ENCODE assay signal across 2 cellular contexts in genomic region chr2:30656079-30656478, GRCh38.
TF ChIP-seq lines count a peak whose summit lies in the region.

No MANE protein-coding gene starts in this region.

TF ChIP-seq in IMR-90, 13 proteins besides CTCF, POLR2A, EP300 and RAD21:
- TF ChIP-seq MAFK (IDR thresholded peaks at IDR 0.05; ENCODE audit: low read depth, low read length), result peak; percentile 77
- TF ChIP-seq, protein P1, sequence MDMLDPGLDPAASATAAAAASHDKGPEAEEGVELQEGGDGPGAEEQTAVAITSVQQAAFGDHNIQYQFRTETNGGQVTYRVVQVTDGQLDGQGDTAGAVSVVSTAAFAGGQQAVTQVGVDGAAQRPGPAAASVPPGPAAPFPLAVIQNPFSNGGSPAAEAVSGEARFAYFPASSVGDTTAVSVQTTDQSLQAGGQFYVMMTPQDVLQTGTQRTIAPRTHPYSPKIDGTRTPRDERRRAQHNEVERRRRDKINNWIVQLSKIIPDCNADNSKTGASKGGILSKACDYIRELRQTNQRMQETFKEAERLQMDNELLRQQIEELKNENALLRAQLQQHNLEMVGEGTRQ (IDR thresholded peaks at IDR 0.05; ENCODE audit: low read depth, low read length), result no peak
- no peak for TF ChIP-seq MXI1 (IDR thresholded peaks at IDR 0.05; ENCODE audit: borderline replicate concordance, low read depth, low read length)

TF ChIP-seq in K562, 482 proteins besides CTCF, POLR2A, EP300 and RAD21:
- TF ChIP-seq PATZ1 (CRISPR knock-in tag; IDR thresholded peaks at IDR 0.05; ENCODE audit: borderline replicate concordance) (no peak), CEBPZ (IDR thresholded peaks at IDR 0.05; ENCODE audit: borderline replicate concordance, low read depth, low read length) (no peak), ETV6 (IDR thresholded peaks at IDR 0.05; ENCODE audit: borderline replicate concordance in 1 of 2, low read depth in 2 of 2, low read length in 1 of 2) (no peak), ETV6 (CRISPR knock-in tag; IDR thresholded peaks at IDR 0.05; ENCODE audit: borderline replicate concordance) (no peak), ZNF354B (CRISPR knock-in tag; IDR thresholded peaks at IDR 0.05) (no peak), KAT2B (IDR thresholded peaks at IDR 0.05; ENCODE audit: low read depth, low read length) (no peak), ZNF384 (IDR thresholded peaks at IDR 0.05; ENCODE audit: low read depth, low read length) (no peak), ZNF57 (CRISPR knock-in tag; IDR thresholded peaks at IDR 0.05) (no peak), PKNOX1 (IDR thresholded peaks at IDR 0.05) (no peak), ZNF449 (CRISPR knock-in tag; IDR thresholded peaks at IDR 0.05) (no peak), HMBOX1 (IDR thresholded peaks at IDR 0.05) (no peak), MAFK (IDR thresholded peaks at IDR 0.05; ENCODE audit: low read length) (0 out of 2 replicates have a peak, but pooled peaks have one; percentile 38), ATF7 (IDR thresholded peaks at IDR 0.05) (no peak), JUN (IDR thresholded peaks at IDR 0.05; ENCODE audit: borderline replicate concordance, low read depth, low read length) (0 out of 2 replicates have a peak, but pooled peaks have one; percentile 36), JUN (CRISPR knock-in tag; IDR thresholded peaks at IDR 0.05; ENCODE audit: borderline replicate concordance) (no peak), DIDO1 (tag; IDR thresholded peaks at IDR 0.05; ENCODE audit: low read depth) (no peak), FOSL1 (tag; conservative IDR thresholded peaks at IDR 0.05) (peak; percentile 60), NBN (IDR thresholded peaks at IDR 0.05; ENCODE audit: low read depth) (no peak), ZBTB2 (IDR thresholded peaks at IDR 0.05) (no peak), DPF2 (IDR thresholded peaks at IDR 0.05) (no peak), SMARCA4 (IDR thresholded peaks at IDR 0.05) (no peak), PTBP1 (IDR thresholded peaks at IDR 0.05; ENCODE audit: low read depth, low read length) (no peak), CXXC5 (CRISPR knock-in tag; IDR thresholded peaks at IDR 0.05) (no peak), CBX2 (IDR thresholded peaks at IDR 0.05; ENCODE audit: insufficient read depth, low read length, poor library complexity, severe bottlenecking) (no peak), FOXJ3 (CRISPR knock-in tag; IDR thresholded peaks at IDR 0.05) (no peak), SAFB2 (IDR thresholded peaks at IDR 0.05; ENCODE audit: borderline replicate concordance, low read depth, low read length, severe bottlenecking) (no peak), ZNF232 (CRISPR knock-in tag; IDR thresholded peaks at IDR 0.05) (no peak), ATF3 (IDR thresholded peaks at IDR 0.05) (peak; percentile 61), ATF3 (CRISPR knock-in tag; conservative IDR thresholded peaks at IDR 0.05) (no peak)
- TF ChIP-seq, protein P2, sequence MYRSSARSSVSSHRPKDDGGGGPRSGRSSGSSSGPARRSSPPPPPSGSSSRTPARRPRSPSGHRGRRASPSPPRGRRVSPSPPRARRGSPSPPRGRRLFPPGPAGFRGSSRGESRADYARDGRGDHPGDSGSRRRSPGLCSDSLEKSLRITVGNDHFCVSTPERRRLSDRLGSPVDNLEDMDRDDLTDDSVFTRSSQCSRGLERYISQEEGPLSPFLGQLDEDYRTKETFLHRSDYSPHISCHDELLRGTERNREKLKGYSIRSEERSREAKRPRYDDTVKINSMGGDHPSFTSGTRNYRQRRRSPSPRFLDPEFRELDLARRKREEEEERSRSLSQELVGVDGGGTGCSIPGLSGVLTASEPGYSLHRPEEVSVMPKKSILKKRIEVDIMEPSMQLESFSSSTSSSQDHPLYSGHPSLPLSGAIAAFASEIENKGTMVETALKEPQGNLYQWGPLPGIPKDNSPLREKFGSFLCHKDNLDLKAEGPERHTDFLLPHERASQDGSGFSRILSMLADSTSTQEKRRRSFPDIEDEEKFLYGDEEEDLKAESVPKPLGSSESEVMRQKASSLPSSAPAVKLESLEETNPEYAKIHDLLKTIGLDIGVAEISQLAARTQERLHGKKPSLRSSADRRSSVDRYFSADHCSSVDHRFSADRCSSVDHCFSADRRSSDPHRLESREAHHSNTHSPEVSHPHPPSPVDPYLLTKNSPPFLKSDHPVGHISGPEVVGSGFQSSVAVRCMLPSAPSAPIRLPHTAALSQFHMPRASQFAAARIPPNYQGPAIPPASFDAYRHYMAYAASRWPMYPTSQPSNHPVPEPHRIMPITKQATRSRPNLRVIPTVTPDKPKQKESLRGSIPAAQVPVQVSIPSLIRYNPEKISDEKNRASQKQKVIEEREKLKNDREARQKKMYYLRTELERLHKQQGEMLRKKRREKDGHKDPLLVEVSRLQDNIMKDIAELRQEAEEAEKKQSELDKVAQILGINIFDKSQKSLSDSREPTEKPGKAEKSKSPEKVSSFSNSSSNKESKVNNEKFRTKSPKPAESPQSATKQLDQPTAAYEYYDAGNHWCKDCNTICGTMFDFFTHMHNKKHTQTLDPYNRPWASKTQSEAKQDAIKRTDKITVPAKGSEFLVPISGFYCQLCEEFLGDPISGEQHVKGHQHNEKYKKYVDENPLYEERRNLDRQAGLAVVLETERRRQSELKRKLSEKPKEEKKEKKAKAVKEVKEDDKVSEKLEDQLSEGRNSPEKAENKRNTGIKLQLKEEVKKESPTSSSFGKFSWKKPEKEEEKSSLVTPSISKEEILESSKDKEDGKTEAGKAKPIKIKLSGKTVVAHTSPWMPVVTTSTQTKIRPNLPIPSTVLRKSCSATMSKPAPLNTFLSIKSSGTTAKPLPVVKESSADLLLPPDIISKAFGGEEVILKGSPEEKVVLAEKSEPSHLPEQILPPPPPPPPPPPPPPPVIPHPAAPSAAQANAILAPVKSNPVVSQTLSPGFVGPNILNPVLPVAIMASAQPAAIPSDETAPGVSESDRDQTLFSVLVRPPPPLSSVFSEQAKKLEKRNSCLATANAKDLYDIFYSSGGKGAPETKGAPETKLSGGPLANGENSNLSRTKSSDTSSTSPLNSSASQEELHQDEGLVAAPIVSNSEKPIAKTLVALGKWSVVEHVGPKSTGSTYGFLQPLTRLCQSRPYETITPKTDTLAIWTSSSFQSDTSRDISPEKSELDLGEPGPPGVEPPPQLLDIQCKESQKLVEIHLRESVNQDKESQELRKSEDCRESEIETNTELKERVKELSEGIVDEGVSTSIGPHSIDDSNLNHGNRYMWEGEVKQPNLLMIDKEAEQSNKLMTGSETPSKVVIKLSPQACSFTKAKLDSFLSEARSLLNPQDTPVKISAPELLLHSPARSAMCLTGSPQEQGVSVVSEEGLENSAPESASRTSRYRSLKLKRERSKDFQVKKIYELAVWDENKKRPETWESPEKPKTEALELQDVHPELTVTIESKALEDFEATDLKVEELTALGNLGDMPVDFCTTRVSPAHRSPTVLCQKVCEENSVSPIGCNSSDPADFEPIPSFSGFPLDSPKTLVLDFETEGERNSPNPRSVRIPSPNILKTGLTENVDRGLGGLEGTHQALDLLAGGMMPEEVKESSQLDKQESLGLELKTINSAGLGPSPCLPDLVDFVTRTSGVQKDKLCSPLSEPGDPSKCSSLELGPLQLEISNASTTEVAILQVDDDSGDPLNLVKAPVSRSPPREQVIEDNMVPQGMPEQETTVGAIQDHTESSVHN (IDR thresholded peaks at IDR 0.05; ENCODE audit: borderline replicate concordance in 1 of 2, low read depth in 1 of 2), result no peak
